Comparison of ENCODE assay signal across 13 cellular contexts in the genomic region with DNA sequence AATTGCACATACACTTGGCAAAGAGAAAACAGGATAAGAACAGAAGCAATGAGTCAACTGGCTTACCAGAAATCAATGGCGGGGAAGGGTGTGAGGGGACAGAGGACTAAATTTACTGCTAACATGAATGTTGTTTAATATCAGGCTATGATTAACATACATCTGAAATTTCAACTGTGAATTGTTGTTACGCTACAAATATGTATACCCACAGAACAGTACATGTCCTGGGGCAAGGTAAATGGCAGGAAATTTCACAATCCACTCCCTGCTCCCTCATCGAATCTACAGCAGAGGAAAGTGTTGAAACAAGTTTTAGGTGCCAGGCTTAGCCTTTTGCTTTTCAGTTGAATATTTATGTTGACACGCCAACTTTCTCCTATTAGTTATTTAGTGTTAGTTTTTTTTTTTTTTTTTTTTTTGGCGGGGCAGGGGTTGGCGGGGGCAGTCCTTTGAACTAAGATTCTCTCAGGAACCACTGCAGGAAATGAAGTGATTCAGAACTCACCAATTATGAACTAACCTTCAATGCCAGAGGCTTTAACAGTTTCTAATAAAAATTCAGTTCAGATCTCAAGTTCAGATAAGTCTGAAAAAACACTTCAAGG.
DNase-seq lines count a peak whose midpoint lies in the region; ATAC-seq, FAIRE-seq and TF ChIP-seq lines count a peak whose summit lies in the region.
"Had no signal": no experiment of that assay in that cellular context is flagged by ENCODE, and none has a peak within 500 bp of the region (broad histone marks: within the 10 kb centered on the region; RNA-seq: fewer than 3 reads in every experiment).

No MANE protein-coding gene starts in this region.

- no peak overlapping the region for H3K4me3 Mint-ChIP-seq in astrocyte (ENCODE audit: unreplicated experiment)

- no peaks in the 10 kb centered on the region for H3K9me3 Mint-ChIP-seq in astrocyte (ENCODE audit: unreplicated experiment)

- H3K79me2 ChIP-seq in astrocyte (ENCODE audit: insufficient read depth, low read length): peaks cover 53% of the 10 kb centered on the region

- H3K27ac Mint-ChIP-seq in astrocyte (ENCODE audit: unreplicated experiment): peak overlapping the region; percentile 47

- H3K9me3 ChIP-seq in left ventricle myocardium inferior (replicated peaks) (no peaks in the 10 kb centered on the region), astrocyte (ENCODE audit: insufficient read depth, low read depth, low read length) (no peaks in the 10 kb centered on the region), aorta (ENCODE audit: control insufficient read depth, low read length) (no peaks in the 10 kb centered on the region)
- H3K9me3 ChIP-seq: BLaER1, sigmoid colon had no signal

- H3K27me3 ChIP-seq in left ventricle myocardium inferior (ENCODE audit: low read depth) (no peaks in the 10 kb centered on the region), astrocyte (ENCODE audit: insufficient read depth, low read length) (no peaks in the 10 kb centered on the region), aorta (ENCODE audit: control insufficient read depth in 1 of 2, insufficient read depth in 2 of 2, low read length in 1 of 2) (no peaks in the 10 kb centered on the region)
- H3K27me3 ChIP-seq: BLaER1, sigmoid colon had no signal

- peaks cover 3% of the 10 kb centered on the region for H4K20me1 ChIP-seq in astrocyte (ENCODE audit: insufficient read depth, low read length)

- H2AFZ ChIP-seq in astrocyte (ENCODE audit: low read depth, low read length): no peak overlapping the region

- H3K4me1 ChIP-seq in left ventricle myocardium inferior (peaks cover 79% of the 10 kb centered on the region), astrocyte (ENCODE audit: insufficient read depth, low read length) (peaks cover 36% of the 10 kb centered on the region), aorta (ENCODE audit: control insufficient read depth in 1 of 2, insufficient read depth in 2 of 2, low read length in 2 of 2) (peaks cover 6 to 11% of the 10 kb centered on the region in 2 donors)

- H3K4me2 ChIP-seq in astrocyte (ENCODE audit: low read length): peak overlapping the region; percentile 48
- H3K4me2 ChIP-seq: BLaER1 had no signal

- H3K9ac ChIP-seq in astrocyte (ENCODE audit: low read length): peak overlapping the region; percentile 30
- H3K9ac ChIP-seq: BLaER1 had no signal

- no peak for ATAC-seq in Right ventricle myocardium inferior
- ATAC-seq in aorta (ENCODE audit: low FRiP score): peak; percentile 53
- no peak for ATAC-seq in HG03565 (IDR thresholded peaks at IDR 0.05; ENCODE audit: unreplicated experiment)

- H3K36me3 ChIP-seq in left ventricle myocardium inferior: peaks cover 16% of the 10 kb centered on the region
- H3K36me3 ChIP-seq in astrocyte (ENCODE audit: insufficient read depth, low read length): peaks cover 10% of the 10 kb centered on the region
- peaks cover 0 to 3% of the 10 kb centered on the region in 2 donors for H3K36me3 ChIP-seq in aorta (ENCODE audit: control insufficient read depth in 1 of 2, insufficient read depth in 2 of 2, low read length in 1 of 2)
- H3K36me3 ChIP-seq: sigmoid colon had no signal

- TF ChIP-seq CTCF in left ventricle myocardium inferior (IDR thresholded peaks at IDR 0.05; ENCODE audit: borderline replicate concordance) (no peak), astrocyte (IDR thresholded peaks at IDR 0.05; ENCODE audit: insufficient read depth, low read depth, low read length) (no peak)

- DNase-seq in left ventricle myocardium inferior (no peak), Right ventricle myocardium inferior (ENCODE audit: missing footprints) (no peak), astrocyte (ENCODE audit: low read depth) (no peak), iris pigment epithelial cell (ENCODE audit: low read depth) (peak; percentile 79), aorta (no peak), cerebellar cortex (ENCODE audit: low spot score) (no peak), posterior cingulate gyrus (no peak)
- DNase-seq: activated effector memory CD4-positive, alpha-beta T cell treated with Interleukin-2 at 50 U/mL for 16 hours; head of caudate nucleus; Kasumi-1; sigmoid colon had no signal

- peak overlapping the region; percentile 55 for H3K27ac ChIP-seq in left ventricle myocardium inferior (replicated peaks)
- H3K27ac ChIP-seq in astrocyte (ENCODE audit: low read depth, low read length): peak overlapping the region; percentile 77
- peak overlapping the region in 1 of 2 donors; percentile 38 for H3K27ac ChIP-seq in aorta (ENCODE audit: low read depth in 1 of 2, low read length in 2 of 2)
- H3K27ac ChIP-seq: BLaER1 had no signal

- H3K27me3 Mint-ChIP-seq in astrocyte (ENCODE audit: low read depth, unreplicated experiment): no peaks in the 10 kb centered on the region

- H3K4me3 ChIP-seq in left ventricle myocardium inferior (no peak overlapping the region), astrocyte (ENCODE audit: insufficient read depth, low read depth, low read length) (no peak overlapping the region), aorta (ENCODE audit: low read length in 2 of 2) (no peak overlapping the region)
- H3K4me3 ChIP-seq: BLaER1, sigmoid colon had no signal

- WGBS in aorta, 2 donors: 24 to 31% methylated on average over 6 of the region's 6 CpGs

- peaks cover 5% of the 10 kb centered on the region for H3K36me3 Mint-ChIP-seq in astrocyte (ENCODE audit: low read depth, unreplicated experiment)

- intact Hi-C loops in left ventricle myocardium inferior (cut with micrococcal nuclease): no loop called here
- intact Hi-C loops in Right ventricle myocardium inferior (cut with DNase I): no loop called here
- intact Hi-C loops in aorta (cut with DNase I): no loop called here
- intact Hi-C loops in posterior cingulate gyrus (cut with DNase I): no loop called here

- peaks cover 31% of the 10 kb centered on the region for H3K4me1 Mint-ChIP-seq in astrocyte (ENCODE audit: low read depth, unreplicated experiment)

- no peak for FAIRE-seq in astrocyte (lab: Jason Lieb, UNC)
